Comparison of ENCODE assay signal across 8 cellular contexts in the genomic region with DNA sequence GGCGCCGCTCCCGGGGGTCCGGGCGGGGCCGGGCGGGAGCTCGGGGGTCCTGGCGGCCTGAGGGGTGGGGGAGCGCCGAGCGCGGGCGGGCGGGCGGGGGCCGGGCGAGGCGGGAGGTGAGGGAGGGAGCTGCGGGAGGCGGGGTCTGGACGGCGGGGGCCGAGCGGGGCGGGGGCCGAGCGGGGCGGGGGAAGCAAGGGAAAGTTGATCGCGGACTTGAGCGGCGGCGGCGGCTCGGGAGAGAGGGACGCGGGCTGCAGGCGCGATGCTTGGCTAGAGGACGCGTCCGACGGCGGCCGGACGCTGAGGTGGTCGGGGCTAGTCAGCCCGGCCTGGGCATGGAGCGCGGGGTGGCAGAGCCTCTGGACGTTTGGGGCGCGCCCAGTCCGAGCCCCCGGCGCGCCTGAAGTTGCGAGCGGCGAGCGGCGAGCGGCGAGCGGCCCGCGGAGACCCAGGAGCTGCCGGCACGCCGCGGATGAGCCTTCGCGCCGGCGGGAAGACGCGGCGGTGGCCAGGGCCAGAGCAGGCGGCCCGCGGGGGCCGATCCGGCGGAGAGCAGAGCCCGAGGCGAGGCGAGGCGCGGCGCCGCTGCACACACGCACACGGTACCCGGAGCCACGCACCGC. TPM values are rescaled to one million over a fixed set of nuclear protein-coding genes. Genes with fewer than 3 reads are reported as not detected.
DNase-seq lines count a peak whose midpoint lies in the region; ATAC-seq and TF ChIP-seq lines count a peak whose summit lies in the region.

Gene CDH23, plus strand, starts transcription at position 207 of the 626 bp plus-strand sequence. CDS start 42,912 bp downstream, outside the sequence.

- no peaks in the 10 kb centered on the region for H3K9me3 ChIP-seq in mucosa of stomach (ENCODE audit: control insufficient read depth, low read length)
- H3K9me3 ChIP-seq in vagina = no peaks in the 10 kb centered on the region

- H3K36me3 ChIP-seq in mucosa of stomach (ENCODE audit: control insufficient read depth, insufficient read depth, low read length) (no peaks in the 10 kb centered on the region), vagina (no peaks in the 10 kb centered on the region)

- DNase-seq in EH (ENCODE audit: low read depth) = peak; percentile 5
- DNase-seq in NCI-H1105 treated with DMSO at 0.1 percent for 48 hours (lab: John Stamatoyannopoulos, UW) = peak; percentile 45
- peak; percentile 71 for DNase-seq in cerebellum (ENCODE audit: low spot score)
- peak in 1 of 2 donors; percentile 77 for DNase-seq in vagina (ENCODE audit: extremely low spot score in 2 of 2)
- DNase-seq in EL = no peak

- TF ChIP-seq POLR2A in vagina (IDR thresholded peaks at IDR 0.05) = no peak

- H3K27me3 ChIP-seq in mucosa of stomach (ENCODE audit: control insufficient read depth, insufficient read depth, low read length) (peaks cover 69% of the 10 kb centered on the region), vagina (no peaks in the 10 kb centered on the region)

- no peak for TF ChIP-seq CTCF in vagina (IDR thresholded peaks at IDR 0.05)

- peak within 1 kb of the TSS; percentile 14 for H3K4me3 ChIP-seq in mucosa of stomach (ENCODE audit: low read length)
- peak within 1 kb of the TSS; percentile 48 to 67 for H3K4me3 ChIP-seq in vagina

- intact Hi-C loops in vagina (cut with DNase I) = loop anchor here (2.0 to 10.0 kb wide), 4 partner anchors 175 to 408 kb away; no protein-coding TSS in a partner anchor

- H3K27ac ChIP-seq in vagina = peak within 1 kb of the TSS; percentile 86

- H3K4me1 ChIP-seq in mucosa of stomach (ENCODE audit: control insufficient read depth, insufficient read depth, low read length) = peaks cover 11% of the 10 kb centered on the region
- peaks cover 13% of the 10 kb centered on the region for H3K4me1 ChIP-seq in vagina

- no peak within 1 kb of the TSS for H3K9ac ChIP-seq in mucosa of stomach (ENCODE audit: low read length)

- ATAC-seq in HG02623 (IDR thresholded peaks at IDR 0.05; ENCODE audit: unreplicated experiment) (no peak), GM21825 (IDR thresholded peaks at IDR 0.05; ENCODE audit: unreplicated experiment) (no peak)

RNA-seq across cellular contexts. Expression of gene CDH23, which starts in this region (rescaled TPM):
- 4.5 TPM for total RNA-seq in cerebellum
- 10.3 TPM for total RNA-seq in vagina
